In genomic region chr21:37268186-37268503, GRCh38 we compare ENCODE assay signal across 8 cellular contexts. TPM values are rescaled to one million over a fixed set of nuclear protein-coding genes. Genes with fewer than 3 reads are reported as not detected.
DNase-seq lines count a peak whose midpoint lies in the region; ATAC-seq and TF ChIP-seq lines count a peak whose summit lies in the region.

No MANE protein-coding gene starts in this region.

- H3K4me1 ChIP-seq in fibroblast of lung (ENCODE audit: control insufficient read depth, extremely low read depth, insufficient read depth, low read length) (no peaks in the 10 kb centered on the region), psoas muscle (peaks cover 37% of the 10 kb centered on the region)

- intact Hi-C loops in psoas muscle (cut with DNase I): loop anchor here (1.0 to 5.0 kb wide), 4 partner anchors 46 to 294 kb away; no protein-coding TSS in a partner anchor

- 1% methylated on average over 7 of the region's 7 CpGs for WGBS in psoas muscle, 3 donors

- DNase-seq in fibroblast of lung (ENCODE audit: low read depth in 2 of 2) (no peak), psoas muscle (no peak), NCI-H82 (lab: John Stamatoyannopoulos, UW) (no peak), 8988T (no peak)

- ATAC-seq in SK-N-SH treated with all-trans-retinoic acid at 6 μM for 48 hours: no peak
- no peak for ATAC-seq in psoas muscle
- no peak for ATAC-seq in GM19397 (IDR thresholded peaks at IDR 0.05; ENCODE audit: unreplicated experiment)
- no peak for ATAC-seq in HG02870 (IDR thresholded peaks at IDR 0.05; ENCODE audit: unreplicated experiment)

- peak overlapping the region; percentile 98 for H3K4me2 ChIP-seq in fibroblast of lung (ENCODE audit: extremely low read depth, insufficient read depth, low read length)

- H3K79me2 ChIP-seq in fibroblast of lung (ENCODE audit: control insufficient read depth, insufficient read depth, low read length): peaks cover 37% of the 10 kb centered on the region

- H4K20me1 ChIP-seq in fibroblast of lung (ENCODE audit: control insufficient read depth, extremely low read depth, insufficient read depth, low read length): no peaks in the 10 kb centered on the region

- H3K4me3 ChIP-seq in GM08714 (ENCODE audit: low read length) (peak overlapping the region; percentile 77), fibroblast of lung (replicated peaks in 1 of 4; ENCODE audit: control extremely low read depth in 1 of 4, insufficient read depth in 1 of 4, low read depth in 3 of 4, low read length in 4 of 4) (peak overlapping the region; percentile 71 to 86 (median 75)), psoas muscle (peak overlapping the region; percentile 96)

- H3K27ac ChIP-seq in fibroblast of lung (ENCODE audit: insufficient read depth, low read length) (peak overlapping the region; percentile 99), psoas muscle (peak overlapping the region; percentile 95)

- no peaks in the 10 kb centered on the region for H3K27me3 ChIP-seq in fibroblast of lung (ENCODE audit: control insufficient read depth, insufficient read depth, low read length)
- H3K27me3 ChIP-seq in psoas muscle (ENCODE audit: insufficient read depth in 3 of 3, low read length in 2 of 3): no peaks in the 10 kb centered on the region

- no peak overlapping the region for H2AFZ ChIP-seq in fibroblast of lung (ENCODE audit: low read length)

- H3K36me3 ChIP-seq in fibroblast of lung (ENCODE audit: control insufficient read depth, insufficient read depth, low read length): no peaks in the 10 kb centered on the region
- peaks cover 0 to 2% of the 10 kb centered on the region in 2 donors for H3K36me3 ChIP-seq in psoas muscle (ENCODE audit: insufficient read depth in 1 of 2, low read depth in 1 of 2)

- no peaks in the 10 kb centered on the region for H3K9me3 ChIP-seq in fibroblast of lung (ENCODE audit: control insufficient read depth, insufficient read depth, low read depth, low read length)
- no peaks in the 10 kb centered on the region for H3K9me3 ChIP-seq in psoas muscle

- peak overlapping the region; percentile 97 for H3K9ac ChIP-seq in fibroblast of lung (ENCODE audit: insufficient read depth, low read length)

- TF ChIP-seq CTCF in fibroblast of lung (conservative IDR thresholded peaks at IDR 0.05 in 1 of 2, IDR thresholded peaks at IDR 0.05 in 1 of 2; ENCODE audit: low read depth in 1 of 2, low read length in 2 of 2): no peak
- no peak for TF ChIP-seq CTCF in psoas muscle (IDR thresholded peaks at IDR 0.05)

TF ChIP-seq in SK-N-SH treated with all-trans-retinoic acid at 6 μM for 48 hours, 23 proteins besides CTCF, POLR2A, EP300 and RAD21:
- no peak for TF ChIP-seq POU6F1 (CRISPR knock-in tag; IDR thresholded peaks at IDR 0.05; ENCODE audit: borderline replicate concordance, low read depth)
- TF ChIP-seq PATZ1 (CRISPR knock-in tag; IDR thresholded peaks at IDR 0.05; ENCODE audit: borderline replicate concordance): peak; percentile 40; the same call in 1 of the 2 replicates

RNA-seq across cellular contexts. Expression of gene VPS26C, which starts 1.0 kb away (rescaled TPM):
- 68.8 and 84.4 TPM in 2 replicates for total RNA-seq in fibroblast of lung
- 55.9 and 61.4 TPM in 2 replicates for polyA plus RNA-seq in fibroblast of lung
- polyA plus RNA-seq in fibroblast of lung (2012): 39.2 and 47.7 TPM in 2 replicates
- 45.0 and 47.4 TPM in 2 replicates for polyA minus RNA-seq in fibroblast of lung (ENCODE audit: low replicate concordance)
- 10 to 100 TPM; 32.7 to 58.4 (median 46.8) TPM for total RNA-seq in psoas muscle
- polyA plus RNA-seq in psoas muscle: 10 to 100 TPM; 29.6 to 78.2 (median 52.5) TPM
